In genomic region chr17:64984181-64984580, GRCh38 we compare ENCODE assay signal across 10 cellular contexts.
DNase-seq lines count a peak whose midpoint lies in the region; ATAC-seq and TF ChIP-seq lines count a peak whose summit lies in the region.
"Had no signal": no experiment of that assay in that cellular context is flagged by ENCODE, and none has a peak within 500 bp of the region (broad histone marks: within the 10 kb centered on the region; RNA-seq: fewer than 3 reads in every experiment).

No MANE protein-coding gene starts in this region.

- TF ChIP-seq CTCF in type B pancreatic cell (conservative IDR thresholded peaks at IDR 0.05): no peak

- H3K9me3 ChIP-seq in BLaER1 (no peaks in the 10 kb centered on the region), Karpas-422 (ENCODE audit: low read length) (no peaks in the 10 kb centered on the region)
- H3K9me3 ChIP-seq: ovary had no signal

- DNase-seq in Karpas-422 (no peak), hepatic stellate cell (ENCODE audit: low spot score) (no peak), type B pancreatic cell (ENCODE audit: extremely low spot score, unreplicated experiment) (no peak), NCI-H1436 treated with DMSO at 0.1 percent for 48 hours (lab: John Stamatoyannopoulos, UW) (no peak)
- no peak for DNase-seq in activated naive CD8-positive, alpha-beta T cell treated with anti-CD3 and anti-CD28 coated beads for 36 hours
- DNase-seq in naive thymus-derived CD8-positive, alpha-beta T cell: no peak
- DNase-seq: NCI-H526 treated with DMSO at 0.1 percent for 48 hours, ovary had no signal

- POLR2A ChIA-PET in naive thymus-derived CD8-positive, alpha-beta T cell (lab: Charles Lee): interaction anchor here (2.7 to 4.7 kb wide), 2 partner anchors 9 to 72 kb away, joined by 28 to 86 read pairs; partner anchors contain the start of gene GNA13

- H3K79me2 ChIP-seq in Karpas-422 (ENCODE audit: low read length): no peaks in the 10 kb centered on the region

- no peak for ATAC-seq in naive thymus-derived CD8-positive, alpha-beta T cell
- no peak for ATAC-seq in HG03460 (IDR thresholded peaks at IDR 0.05; ENCODE audit: unreplicated experiment)

- H3K4me3 ChIP-seq in BLaER1: no peak overlapping the region
- H3K4me3 ChIP-seq in Karpas-422 (ENCODE audit: low read length): peak overlapping the region; percentile 42
- H3K4me3 ChIP-seq: ovary had no signal

- H3K27ac ChIP-seq in BLaER1: peak overlapping the region; percentile 94
- peak overlapping the region; percentile 99 for H3K27ac ChIP-seq in Karpas-422 (ENCODE audit: low read length)
- H3K27ac ChIP-seq: ovary had no signal

- H3K27me3 ChIP-seq in BLaER1 (no peaks in the 10 kb centered on the region), Karpas-422 (ENCODE audit: low read length) (no peaks in the 10 kb centered on the region)
- H3K27me3 ChIP-seq: ovary had no signal

- H4K20me1 ChIP-seq in BLaER1 (no peaks in the 10 kb centered on the region), Karpas-422 (ENCODE audit: insufficient read depth, low read depth, low read length) (no peaks in the 10 kb centered on the region)

- H3K36me3 Mint-ChIP-seq in activated naive CD8-positive, alpha-beta T cell treated with anti-CD3 and anti-CD28 coated beads for 36 hours: no peaks in the 10 kb centered on the region
- no peaks in the 10 kb centered on the region for H3K36me3 Mint-ChIP-seq in naive thymus-derived CD8-positive, alpha-beta T cell
- H3K36me3 Mint-ChIP-seq in type B pancreatic cell: no peaks in the 10 kb centered on the region

- peaks cover 74% of the 10 kb centered on the region for H3K4me1 ChIP-seq in BLaER1
- H3K4me1 ChIP-seq in Karpas-422 (ENCODE audit: low read length): peaks cover 66% of the 10 kb centered on the region

- no peak overlapping the region for H2AFZ ChIP-seq in Karpas-422 (ENCODE audit: low read length)

- H3K27ac Mint-ChIP-seq in activated naive CD8-positive, alpha-beta T cell treated with anti-CD3 and anti-CD28 coated beads for 36 hours: peak overlapping the region; percentile 99
- H3K27ac Mint-ChIP-seq in naive thymus-derived CD8-positive, alpha-beta T cell: peak overlapping the region; percentile 97 to 100 (median 99)
- H3K27ac Mint-ChIP-seq in type B pancreatic cell: no peak overlapping the region

- H3K4me1 Mint-ChIP-seq in activated naive CD8-positive, alpha-beta T cell treated with anti-CD3 and anti-CD28 coated beads for 36 hours: peaks cover 45% of the 10 kb centered on the region
- peaks cover 22 to 54% (median 33%) of the 10 kb centered on the region in 4 donors for H3K4me1 Mint-ChIP-seq in naive thymus-derived CD8-positive, alpha-beta T cell
- peaks cover 24% of the 10 kb centered on the region for H3K4me1 Mint-ChIP-seq in type B pancreatic cell (ENCODE audit: unreplicated experiment)

- no peak overlapping the region for H3K4me3 Mint-ChIP-seq in activated naive CD8-positive, alpha-beta T cell treated with anti-CD3 and anti-CD28 coated beads for 36 hours
- peak overlapping the region in 7 of 10 donors; percentile 18 to 90 (median 78) for H3K4me3 Mint-ChIP-seq in naive thymus-derived CD8-positive, alpha-beta T cell
- no peak overlapping the region for H3K4me3 Mint-ChIP-seq in type B pancreatic cell

- H3K9me3 Mint-ChIP-seq in activated naive CD8-positive, alpha-beta T cell treated with anti-CD3 and anti-CD28 coated beads for 36 hours: peaks cover 4% of the 10 kb centered on the region
- no peaks in the 10 kb centered on the region for H3K9me3 Mint-ChIP-seq in naive thymus-derived CD8-positive, alpha-beta T cell
- H3K9me3 Mint-ChIP-seq in type B pancreatic cell: peaks cover 9% of the 10 kb centered on the region

- no peaks in the 10 kb centered on the region for H3K9me2 ChIP-seq in Karpas-422 (replicated peaks; ENCODE audit: insufficient read depth, low read length)

- H3K4me2 ChIP-seq in BLaER1 (peak overlapping the region; percentile 95), Karpas-422 (ENCODE audit: low read depth, low read length, poor library complexity, severe bottlenecking) (peak overlapping the region; percentile 77)

- H3K27me3 Mint-ChIP-seq in activated naive CD8-positive, alpha-beta T cell treated with anti-CD3 and anti-CD28 coated beads for 36 hours: no peaks in the 10 kb centered on the region
- H3K27me3 Mint-ChIP-seq in naive thymus-derived CD8-positive, alpha-beta T cell: no peaks in the 10 kb centered on the region
- H3K27me3 Mint-ChIP-seq in type B pancreatic cell: no peaks in the 10 kb centered on the region

- H3K36me3 ChIP-seq in BLaER1: no peaks in the 10 kb centered on the region
- H3K36me3 ChIP-seq in Karpas-422 (ENCODE audit: insufficient read depth, low read length): no peaks in the 10 kb centered on the region
- H3K36me3 ChIP-seq: ovary had no signal

- peak overlapping the region; percentile 82 for H3K9ac ChIP-seq in BLaER1
- H3K9ac ChIP-seq in Karpas-422 (ENCODE audit: low read length): peak overlapping the region; percentile 72

Comparison
In these comparisons a context has a peak if more than half of its experiments do, and no peak if none do; other contexts are left out.
1. H3K4me3 Mint-ChIP-seq: peak in naive thymus-derived CD8-positive, alpha-beta T cell (7 of 10); none in activated naive CD8-positive, alpha-beta T cell treated with anti-CD3 and anti-CD28 coated beads for 36 hours (single experiment) and type B pancreatic cell (single experiment).